17 cellular contexts compared by ENCODE assay signal in the genomic region with DNA sequence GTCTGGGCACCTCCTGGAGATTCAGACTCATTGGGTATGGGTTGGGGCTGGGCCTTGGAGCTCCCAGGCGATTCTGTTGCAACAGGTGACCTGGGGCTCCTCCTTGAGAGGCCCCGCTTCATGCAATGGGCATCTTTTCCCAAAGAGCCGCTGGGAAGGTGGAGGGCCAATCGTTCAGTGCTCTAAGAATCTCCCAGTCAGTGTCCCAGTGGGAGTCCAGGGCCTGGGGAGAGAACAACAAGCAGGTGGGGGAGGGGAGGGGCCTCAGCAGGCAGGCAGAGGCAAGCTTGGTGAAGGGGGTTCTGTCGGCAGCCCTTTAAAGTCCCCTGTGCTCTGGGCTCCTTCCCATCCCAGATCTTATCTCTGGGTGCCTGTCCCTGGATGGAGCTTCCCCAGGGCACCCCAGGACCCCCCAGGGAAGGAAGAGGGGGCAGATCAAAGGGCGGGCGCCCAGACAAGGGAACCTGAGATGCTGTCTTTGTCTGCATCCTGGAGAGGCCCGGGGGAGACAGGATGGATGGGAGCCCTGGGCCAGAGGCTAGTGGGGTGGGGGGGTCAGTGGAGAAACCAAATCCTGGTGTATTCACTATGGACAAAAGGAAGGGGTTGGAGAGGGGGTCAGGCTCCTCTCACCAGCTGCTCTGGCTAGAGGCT. TPM values are rescaled to one million over a fixed set of nuclear protein-coding genes. Genes with fewer than 3 reads are reported as not detected.
DNase-seq lines count a peak whose midpoint lies in the region; ATAC-seq and TF ChIP-seq lines count a peak whose summit lies in the region.
"Had no signal": no experiment of that assay in that cellular context is flagged by ENCODE, and none has a peak within 500 bp of the region (broad histone marks: within the 10 kb centered on the region; RNA-seq: fewer than 3 reads in every experiment).

No MANE protein-coding gene starts in this region.

- ATAC-seq in IMR-90 (ENCODE audit: low read depth): no peak
- no peak for ATAC-seq in HG03342 (IDR thresholded peaks at IDR 0.05; ENCODE audit: unreplicated experiment)
- no peak for ATAC-seq in activated CD8-positive, alpha-beta memory T cell treated with anti-CD3 and anti-CD28 coated beads, Interleukin-2, amount 10 ng/mL, durations not matched to agents 7 days and 5 days

- TF ChIP-seq POLR2A in IMR-90 (IDR thresholded peaks at IDR 0.05; ENCODE audit: low read depth, low read length) (no peak), spleen (IDR thresholded peaks at IDR 0.05) (no peak)

- no TSS peak for BruUV-seq in IMR-90 (replicated peaks; lab: Mats Ljungman, UMichigan)

- no peak overlapping the region for H2BK120ac ChIP-seq in IMR-90 (ENCODE audit: low read depth, low read length)

- H2BK15ac ChIP-seq in IMR-90 (ENCODE audit: low read depth, low read length): no peak overlapping the region

- H3K4me3 Mint-ChIP-seq in activated CD8-positive, alpha-beta memory T cell treated with anti-CD3 and anti-CD28 coated beads, Interleukin-2, amount 10 ng/mL, durations not matched to agents 7 days and 5 days: no peak overlapping the region
- H3K4me3 Mint-ChIP-seq: CD14-positive monocyte had no signal

- no peak overlapping the region for H3K4me2 ChIP-seq in IMR-90 (ENCODE audit: low read depth, low read length)

- H3K18ac ChIP-seq in IMR-90 (ENCODE audit: low read depth, low read length): no peak overlapping the region

- H2BK5ac ChIP-seq in IMR-90 (ENCODE audit: low read depth, low read length, poor library complexity, severe bottlenecking): no peak overlapping the region

- H3K27ac ChIP-seq in IMR-90 (ENCODE audit: insufficient read depth, low read length) (no peak overlapping the region), spleen (no peak overlapping the region)

- H2BK20ac ChIP-seq in IMR-90 (ENCODE audit: low read depth, low read length): no peak overlapping the region

- H3K56ac ChIP-seq in IMR-90 (ENCODE audit: extremely low read depth, insufficient read depth, low read length): no peak overlapping the region

- intact Hi-C loops in IMR-90 (cut with micrococcal nuclease) (no loop called here), spleen (cut with DNase I; ENCODE audit: low total_unique reads) (no loop called here)

- H3K79me1 ChIP-seq in IMR-90 (ENCODE audit: low read depth in 1 of 2, low read length in 2 of 2): no peaks in the 10 kb centered on the region

- H3K4me1 Mint-ChIP-seq in activated CD8-positive, alpha-beta memory T cell treated with anti-CD3 and anti-CD28 coated beads, Interleukin-2, amount 10 ng/mL, durations not matched to agents 7 days and 5 days: no peaks in the 10 kb centered on the region
- H3K4me1 Mint-ChIP-seq: CD14-positive monocyte had no signal

- POLR2A ChIA-PET in IMR-90 (lab: Charles Lee; ENCODE audit: unreplicated experiment): no interaction called here

- H3K9me1 ChIP-seq in IMR-90 (ENCODE audit: insufficient read depth, low read length): no peaks in the 10 kb centered on the region

- H3K23ac ChIP-seq in IMR-90 (ENCODE audit: low read depth, low read length): no peak overlapping the region

- H3K36me3 ChIP-seq in IMR-90 (ENCODE audit: control insufficient read depth, insufficient read depth, low read length) (no peaks in the 10 kb centered on the region), iPS-15b (ENCODE audit: control insufficient read depth, insufficient read depth, low read length) (no peaks in the 10 kb centered on the region), spleen (no peaks in the 10 kb centered on the region)

- no peak for TF ChIP-seq RAD21 in IMR-90 (IDR thresholded peaks at IDR 0.05; ENCODE audit: low read length)

- no peak overlapping the region for H4K91ac ChIP-seq in IMR-90 (ENCODE audit: insufficient read depth, low read depth, low read length)

- TF ChIP-seq CTCF in GM13977 (IDR thresholded peaks at IDR 0.05; ENCODE audit: extremely low read depth, insufficient read depth, missing control alignments): no peak
- TF ChIP-seq CTCF in IMR-90 (conservative IDR thresholded peaks at IDR 0.05; ENCODE audit: low read depth, low read length): no peak
- TF ChIP-seq CTCF in spleen (IDR thresholded peaks at IDR 0.05 in 8 of 11, conservative IDR thresholded peaks at IDR 0.05 in 3 of 11): no peak

- no peak overlapping the region for H4K8ac ChIP-seq in IMR-90 (ENCODE audit: low read depth in 2 of 2, low read length in 2 of 2)

- no peak overlapping the region for H3K27ac Mint-ChIP-seq in activated CD8-positive, alpha-beta memory T cell treated with anti-CD3 and anti-CD28 coated beads, Interleukin-2, amount 10 ng/mL, durations not matched to agents 7 days and 5 days
- H3K27ac Mint-ChIP-seq: CD14-positive monocyte had no signal

- H3K36me3 Mint-ChIP-seq in activated CD8-positive, alpha-beta memory T cell treated with anti-CD3 and anti-CD28 coated beads, Interleukin-2, amount 10 ng/mL, durations not matched to agents 7 days and 5 days: peaks cover 1% of the 10 kb centered on the region
- H3K36me3 Mint-ChIP-seq: CD14-positive monocyte had no signal

- in situ Hi-C loops in GM13977 (cut with MboI; ENCODE audit: low pct_unique_long_range_greater_than_20kb, low sequenced_read_pairs, unreplicated experiment) (no loop called here), IMR-90 (cut with MboI; ENCODE audit: low sequenced_read_pairs) (loop anchor here (10.0 kb wide), 1 partner anchor 230 kb away; no protein-coding TSS in a partner anchor)

- H3K9me3 ChIP-seq in IMR-90 (ENCODE audit: control insufficient read depth, insufficient read depth, low read length) (peaks cover 9% of the 10 kb centered on the region), iPS-15b (ENCODE audit: control insufficient read depth, insufficient read depth, low read length) (no peaks in the 10 kb centered on the region), spleen (peaks cover 0 to 22% (median 5%) of the 10 kb centered on the region in 8 donors)

- peak overlapping the region; percentile 16 for H2AK9ac ChIP-seq in IMR-90 (replicated peaks; ENCODE audit: low read depth, low read length, poor library complexity)

- H3K27me3 ChIP-seq in IMR-90 (ENCODE audit: control insufficient read depth, insufficient read depth, low read length): peaks cover 62% of the 10 kb centered on the region
- H3K27me3 ChIP-seq in iPS-15b (ENCODE audit: control insufficient read depth, insufficient read depth, low read length): no peaks in the 10 kb centered on the region
- H3K27me3 ChIP-seq in spleen (replicated peaks in 1 of 7): peaks cover 0 to 21% (median 0%) of the 10 kb centered on the region in 7 donors

- H3K27me3 Mint-ChIP-seq in activated CD8-positive, alpha-beta memory T cell treated with anti-CD3 and anti-CD28 coated beads, Interleukin-2, amount 10 ng/mL, durations not matched to agents 7 days and 5 days: peaks cover 11% of the 10 kb centered on the region

- no peak overlapping the region for H2AK5ac ChIP-seq in IMR-90 (ENCODE audit: low read depth, low read length)

- WGBS in IMR-90 (ENCODE audit: extremely low coverage in 2 of 2, insufficient read length in 1 of 2), 2 experiments: 30% methylated on average over 2 of the region's 8 CpGs; no CpG with 5 or more reads in 1 of the 2 experiments
- WGBS in spleen, 5 donors: 75 to 84% (median 79%) methylated on average over 4 to 8 of the region's 8 CpGs

- H3K9ac ChIP-seq in IMR-90 (ENCODE audit: low read depth, low read length) (no peak overlapping the region), iPS-15b (ENCODE audit: low read depth, low read length) (peak overlapping the region; percentile 37)

- dilution Hi-C loops in IMR-90 (cut with HindIII; ENCODE audit: low sequenced_read_pairs, unreplicated experiment): no loop called here

- CTCF ChIA-PET in IMR-90 (lab: Yijun Ruan, JAX): no interaction called here
- CTCF ChIA-PET in activated CD8-positive, alpha-beta memory T cell treated with anti-CD3 and anti-CD28 coated beads, Interleukin-2, amount 10 ng/mL, durations not matched to agents 7 days and 5 days (lab: Charles Lee): interaction anchor here (1.2 to 2.7 kb wide), 3 partner anchors 12 to 137 kb away, joined by 4 to 12 read pairs (median 10); no protein-coding TSS in a partner anchor

- no peak overlapping the region for H4K5ac ChIP-seq in IMR-90 (ENCODE audit: low read depth, low read length)

- no peak overlapping the region for H3K14ac ChIP-seq in IMR-90 (replicated peaks; ENCODE audit: low read depth, low read length)

- H2AFZ ChIP-seq in IMR-90 (replicated peaks; ENCODE audit: low read length, poor library complexity): no peak overlapping the region

- peak; percentile 5 for DNase-seq in GM13977 (ENCODE audit: low spot score)
- DNase-seq in IMR-90: no peak
- peak; percentile 24 for DNase-seq in spleen
- DNase-seq in A172 (ENCODE audit: low spot score): no peak
- no peak for DNase-seq in activated CD8-positive, alpha-beta memory T cell treated with anti-CD3 and anti-CD28 coated beads, Interleukin-2, amount 10 ng/mL, durations not matched to agents 7 days and 5 days
- DNase-seq: DND-41, MM.1S, NCI-H1092 treated with DMSO at 0.1 percent for 48 hours, NCI-H2081, NCI-H774, SHP77 had no signal

- H3K4ac ChIP-seq in IMR-90 (ENCODE audit: low read depth, low read length): no peak overlapping the region

- H3K9me3 Mint-ChIP-seq in activated CD8-positive, alpha-beta memory T cell treated with anti-CD3 and anti-CD28 coated beads, Interleukin-2, amount 10 ng/mL, durations not matched to agents 7 days and 5 days (ENCODE audit: low read depth): peaks cover 3% of the 10 kb centered on the region

- no peaks in the 10 kb centered on the region for H4K20me1 ChIP-seq in IMR-90 (ENCODE audit: insufficient read depth, low read length)

- H3K4me3 ChIP-seq in IMR-90 (ENCODE audit: insufficient read depth, low read depth, low read length): no peak overlapping the region
- no peak overlapping the region for H3K4me3 ChIP-seq in iPS-15b (ENCODE audit: low read depth, low read length)
- no peak overlapping the region for H3K4me3 ChIP-seq in spleen

- H3K4me1 ChIP-seq in IMR-90 (ENCODE audit: control insufficient read depth, insufficient read depth, low read length) (no peaks in the 10 kb centered on the region), iPS-15b (ENCODE audit: control insufficient read depth, insufficient read depth, low read length) (peaks cover 25% of the 10 kb centered on the region), spleen (no peaks in the 10 kb centered on the region)

RNA-seq across cellular contexts. Expression of a gene that starts 30.5 kb away (rescaled TPM):
- total RNA-seq in IMR-90 (2012; rRNA removed) (0.18 and 0.28 TPM in 2 replicates), spleen (1 to 10 TPM in 5 of 7 donors, under 1 TPM in 2; 0.37 to 3.3 (median 2.0) TPM)
- polyA plus RNA-seq in IMR-90 (2012; rRNA removed) (0.20 and 0.31 TPM in 2 replicates), spleen (under 1 TPM; 0.37 to 0.48 (median 0.38) TPM)
- polyA plus RNA-seq in IMR-90 (2012; cell fraction: cytosol; rRNA removed): 0.22 and 0.25 TPM in 2 replicates
- polyA plus RNA-seq in IMR-90 (2012; cell fraction: nucleus; rRNA removed; ENCODE audit: low replicate concordance): 0.03 and 0.14 TPM in 2 replicates
- total RNA-seq in A172 (2014; rRNA removed; shearing (Covaris generic)): 0.12 and 0.24 TPM in 2 replicates
- under 1 TPM in 1 of 2 experiments, not detected in 1; 0.09 TPM for total RNA-seq in activated CD8-positive, alpha-beta memory T cell treated with anti-CD3 and anti-CD28 coated beads, Interleukin-2, amount 10 ng/mL, durations not matched to agents 7 days and 5 days
- total RNA-seq: NCI-H460; OCI-LY7; T-helper 1 cell treated with Interleukin-12 subunit alpha and Interleukin-12 subunit beta and Interleukin-4 antibody, amounts not matched to agents 30 ng/mL and 1 ng/mL, for 36 hours had no signal
- polyA plus RNA-seq: CD14-positive monocyte had no signal

RNA-seq across cellular contexts. Expression of a gene that starts 50.0 kb away (rescaled TPM):
- total RNA-seq in IMR-90 (2012; rRNA removed): 0.18 TPM in 1 of 2 replicates, not detected in the other
- polyA plus RNA-seq in IMR-90 (2012; rRNA removed): 0.11 and 0.15 TPM in 2 replicates
- 0.01 and 0.09 TPM in 2 replicates for polyA plus RNA-seq in IMR-90 (2012; cell fraction: cytosol; rRNA removed)
- polyA plus RNA-seq in IMR-90 (2012; cell fraction: nucleus; rRNA removed; ENCODE audit: low replicate concordance): 0.08 TPM in 1 of 2 replicates, not detected in the other
- total RNA-seq in spleen: 10 to 100 TPM in 6 of 7 donors, 1 to 10 TPM in 1; 6.6 to 36.8 (median 15.6) TPM
- polyA plus RNA-seq in spleen: 10 to 100 TPM in 1 of 3 donors, 1 to 10 TPM in 2; 4.1 to 12.2 (median 5.5) TPM
- total RNA-seq in A172 (2014; rRNA removed; shearing (Covaris generic)): 1.8 and 2.3 TPM in 2 replicates
- total RNA-seq in activated CD8-positive, alpha-beta memory T cell treated with anti-CD3 and anti-CD28 coated beads, Interleukin-2, amount 10 ng/mL, durations not matched to agents 7 days and 5 days: under 1 TPM; 0.07 to 0.20 TPM

Comparison
In these comparisons a context has a peak if more than half of its experiments do, and no peak if none do; other contexts are left out.
1. DNase-seq: peak in GM13977 (single experiment) and spleen (single experiment); none in IMR-90 (single experiment), A172 (single experiment) and activated CD8-positive, alpha-beta memory T cell treated with anti-CD3 and anti-CD28 coated beads, Interleukin-2, amount 10 ng/mL, durations not matched to agents 7 days and 5 days (single experiment).